ENCODE assay signal across 27 cellular contexts in genomic region chr20:25461281-25461650, GRCh38.
"Had no signal": no experiment of that assay in that cellular context is flagged by ENCODE, and none has a peak within 500 bp of the region (broad histone marks: within the 10 kb centered on the region; RNA-seq: fewer than 3 reads in every experiment).

No MANE protein-coding gene starts in this region.

- H3K4me3 ChIP-seq: adrenal gland had no signal

- H3K9me3 ChIP-seq: adrenal gland had no signal

- H3K4me1 ChIP-seq: adrenal gland had no signal

- H3K27me3 ChIP-seq: adrenal gland had no signal

- DNase-seq: activated B cell treated with CpG ODN at 0.5 μM for 24 hours; activated CD4-positive, alpha-beta T cell treated with anti-CD3 and anti-CD28 coated beads for 1 hour; activated CD4-positive, alpha-beta T cell treated with anti-CD3 and anti-CD28 coated beads, Interleukin-2, amount 10 ng/mL, durations not matched to agents 24 days and 14 days; activated CD4-positive, alpha-beta T cell treated with anti-CD3 and anti-CD28 coated beads, Interleukin-2, amount 50 U/mL, for 48 hours; activated CD8-positive, alpha-beta memory T cell treated with anti-CD3 and anti-CD28 coated beads, Interleukin-2, amount 10 ng/mL, durations not matched to agents 7 days and 5 days; activated effector memory CD4-positive, alpha-beta T cell treated with anti-CD3 and anti-CD28 coated beads, Interleukin-2, amount 50 U/mL, for 16 hours; activated naive CD4-positive, alpha-beta T cell treated with anti-CD3 and anti-CD28 coated beads, Interleukin-2, amount 10 ng/mL, durations not matched to agents 7 days and 5 days; activated naive CD8-positive, alpha-beta T cell treated with anti-CD3 and anti-CD28 coated beads, Interleukin-2, amount 10 ng/mL, durations not matched to agents 7 days and 5 days; activated T-cell treated with anti-CD3 and anti-CD28 coated beads, Interleukin-2, amount 50 U/mL, for 24 hours; anterior cingulate cortex; caudate nucleus; NCI-H1092 treated with DMSO at 0.1 percent for 48 hours; NCI-H1417 treated with DMSO at 0.1 percent for 48 hours; NCI-H1694; NCI-H2029; NCI-H2107; NCI-H345; NCI-H510A; NCI-H526 treated with DMSO at 0.1 percent for 48 hours; NCI-H82; SIG-M5; T-helper 2 cell; T1000 had no signal

- H3K4me3 Mint-ChIP-seq: activated B cell treated with CpG ODN at 0.5 μM for 24 hours; activated CD4-positive, alpha-beta T cell treated with anti-CD3 and anti-CD28 coated beads, Interleukin-2, amount 10 ng/mL, durations not matched to agents 24 days and 14 days; activated CD8-positive, alpha-beta memory T cell treated with anti-CD3 and anti-CD28 coated beads, Interleukin-2, amount 10 ng/mL, durations not matched to agents 7 days and 5 days; activated naive CD4-positive, alpha-beta T cell treated with anti-CD3 and anti-CD28 coated beads, Interleukin-2, amount 10 ng/mL, durations not matched to agents 7 days and 5 days; activated naive CD8-positive, alpha-beta T cell treated with anti-CD3 and anti-CD28 coated beads, Interleukin-2, amount 10 ng/mL, durations not matched to agents 7 days and 5 days; activated T-cell treated with anti-CD3 and anti-CD28 coated beads, Interleukin-2, amount 50 U/mL, for 24 hours; activated T-helper 1 cell treated with anti-CD3 and anti-CD28 coated beads, Interleukin-12 subunit alpha, Interleukin-12 subunit beta, Interleukin-2, Interleukin-4 antibody, amounts not matched to agents 30 ng/mL and 10 ng/mL and 1 ng/mL, durations not matched to agents 14 hours and 24 hours and 36 hours had no signal

- H3K27me3 Mint-ChIP-seq: activated B cell treated with CpG ODN at 0.5 μM for 24 hours; activated CD4-positive, alpha-beta T cell treated with anti-CD3 and anti-CD28 coated beads, Interleukin-2, amount 10 ng/mL, durations not matched to agents 24 days and 14 days; activated CD8-positive, alpha-beta memory T cell treated with anti-CD3 and anti-CD28 coated beads, Interleukin-2, amount 10 ng/mL, durations not matched to agents 7 days and 5 days; activated naive CD4-positive, alpha-beta T cell treated with anti-CD3 and anti-CD28 coated beads, Interleukin-2, amount 10 ng/mL, durations not matched to agents 7 days and 5 days; activated naive CD8-positive, alpha-beta T cell treated with anti-CD3 and anti-CD28 coated beads, Interleukin-2, amount 10 ng/mL, durations not matched to agents 7 days and 5 days; activated T-cell treated with anti-CD3 and anti-CD28 coated beads, Interleukin-2, amount 50 U/mL, for 24 hours had no signal

- H3K27ac ChIP-seq: adrenal gland, KMS-11 had no signal

- H3K9me3 Mint-ChIP-seq: activated B cell treated with CpG ODN at 0.5 μM for 24 hours; activated CD4-positive, alpha-beta T cell treated with anti-CD3 and anti-CD28 coated beads, Interleukin-2, amount 10 ng/mL, durations not matched to agents 24 days and 14 days; activated naive CD4-positive, alpha-beta T cell treated with anti-CD3 and anti-CD28 coated beads, Interleukin-2, amount 10 ng/mL, durations not matched to agents 7 days and 5 days; activated naive CD8-positive, alpha-beta T cell treated with anti-CD3 and anti-CD28 coated beads, Interleukin-2, amount 10 ng/mL, durations not matched to agents 7 days and 5 days; activated T-cell treated with anti-CD3 and anti-CD28 coated beads, Interleukin-2, amount 50 U/mL, for 24 hours; activated T-helper 1 cell treated with anti-CD3 and anti-CD28 coated beads, Interleukin-12 subunit alpha, Interleukin-12 subunit beta, Interleukin-2, Interleukin-4 antibody, amounts not matched to agents 30 ng/mL and 10 ng/mL and 1 ng/mL, durations not matched to agents 14 hours and 24 hours and 36 hours had no signal

- H3K4me2 ChIP-seq: KMS-11 had no signal

- H3K27ac Mint-ChIP-seq: activated B cell treated with CpG ODN at 0.5 μM for 24 hours; activated CD4-positive, alpha-beta T cell treated with anti-CD3 and anti-CD28 coated beads, Interleukin-2, amount 10 ng/mL, durations not matched to agents 24 days and 14 days; activated CD8-positive, alpha-beta memory T cell treated with anti-CD3 and anti-CD28 coated beads, Interleukin-2, amount 10 ng/mL, durations not matched to agents 7 days and 5 days; activated naive CD4-positive, alpha-beta T cell treated with anti-CD3 and anti-CD28 coated beads, Interleukin-2, amount 10 ng/mL, durations not matched to agents 7 days and 5 days; activated naive CD8-positive, alpha-beta T cell treated with anti-CD3 and anti-CD28 coated beads, Interleukin-2, amount 10 ng/mL, durations not matched to agents 7 days and 5 days; activated T-cell treated with anti-CD3 and anti-CD28 coated beads, Interleukin-2, amount 50 U/mL, for 24 hours; activated T-helper 1 cell treated with anti-CD3 and anti-CD28 coated beads, Interleukin-12 subunit alpha, Interleukin-12 subunit beta, Interleukin-2, Interleukin-4 antibody, amounts not matched to agents 30 ng/mL and 10 ng/mL and 1 ng/mL, durations not matched to agents 14 hours and 24 hours and 36 hours had no signal

- ATAC-seq: activated CD8-positive, alpha-beta memory T cell treated with anti-CD3 and anti-CD28 coated beads, Interleukin-2, amount 10 ng/mL, durations not matched to agents 7 days and 5 days had no signal

- H3K36me3 Mint-ChIP-seq: activated CD8-positive, alpha-beta memory T cell treated with anti-CD3 and anti-CD28 coated beads, Interleukin-2, amount 10 ng/mL, durations not matched to agents 7 days and 5 days; activated naive CD4-positive, alpha-beta T cell treated with anti-CD3 and anti-CD28 coated beads, Interleukin-2, amount 10 ng/mL, durations not matched to agents 7 days and 5 days; activated naive CD8-positive, alpha-beta T cell treated with anti-CD3 and anti-CD28 coated beads, Interleukin-2, amount 10 ng/mL, durations not matched to agents 7 days and 5 days had no signal

- FAIRE-seq: TTC549 had no signal

- H3K4me1 Mint-ChIP-seq: activated CD4-positive, alpha-beta T cell treated with anti-CD3 and anti-CD28 coated beads, Interleukin-2, amount 10 ng/mL, durations not matched to agents 24 days and 14 days; activated CD8-positive, alpha-beta memory T cell treated with anti-CD3 and anti-CD28 coated beads, Interleukin-2, amount 10 ng/mL, durations not matched to agents 7 days and 5 days; activated naive CD4-positive, alpha-beta T cell treated with anti-CD3 and anti-CD28 coated beads, Interleukin-2, amount 10 ng/mL, durations not matched to agents 7 days and 5 days; activated naive CD8-positive, alpha-beta T cell treated with anti-CD3 and anti-CD28 coated beads, Interleukin-2, amount 10 ng/mL, durations not matched to agents 7 days and 5 days had no signal
